26 cellular contexts compared by ENCODE assay signal in genomic region chr7:4138866-4139265, GRCh38.
"Had no signal": no experiment of that assay in that cellular context is flagged by ENCODE, and none has a peak within 500 bp of the region (broad histone marks: within the 10 kb centered on the region; RNA-seq: fewer than 3 reads in every experiment).

No MANE protein-coding gene starts in this region.

- ATAC-seq: foreskin keratinocyte; heart right ventricle; left colon; natural killer cell treated with Interleukin-12 subunit alpha and Interleukin-12 subunit beta and Interleukin-15 and Interleukin-18, amount 100 ng/mL, for 72 hours; stimulated activated naive B cell treated with anti-CD40 and anti-IgM and Interleukin-4, amounts not matched to agents 10 μg/mL and 1 μg/mL and 100 μg/mL, for 72 hours had no signal

- H3K4me3 ChIP-seq: esophagus muscularis mucosa, heart right ventricle, left ventricle myocardium inferior, lung, prostate gland, right atrium auricular region, skin epidermis, thoracic aorta, tibial nerve, upper lobe of left lung, uterus had no signal

- H3K36me3 ChIP-seq: esophagus muscularis mucosa, heart right ventricle, left ventricle myocardium inferior, prostate gland, right atrium auricular region, thoracic aorta, tibial nerve, upper lobe of left lung, uterus had no signal

- H3K27me3 ChIP-seq: foreskin keratinocyte, right atrium auricular region, tibial nerve, upper lobe of left lung, uterus had no signal

- H3K9me3 ChIP-seq: esophagus muscularis mucosa, heart right ventricle, left ventricle myocardium inferior, prostate gland, right atrium auricular region, thoracic aorta, tibial nerve, upper lobe of left lung, uterus had no signal

- FAIRE-seq: endothelial cell of umbilical vein, islet of Langerhans had no signal

- DNase-seq: cerebellar nuclear complex; effector memory CD4-positive, alpha-beta T cell; foreskin keratinocyte; glutamatergic neuron; heart right ventricle; hippocampal formation; kidney glomerular epithelial cell; left colon; left ventricle myocardium inferior; naive B cell; stimulated activated CD4-positive, alpha-beta T cell treated with anti-CD3 and anti-CD28 coated beads, Interleukin-15, amount 100 ng/mL, for 24 hours; stimulated activated CD4-positive, alpha-beta T cell treated with anti-CD3 and anti-CD28 coated beads, Interleukin-2, amount 100 ng/mL, for 48 hours; stimulated activated naive B cell treated with anti-CD40 and anti-IgM and Interleukin-4, amounts not matched to agents 10 μg/mL and 1 μg/mL and 100 μg/mL, for 72 hours; uterus had no signal

- H2AFZ ChIP-seq: parathyroid adenoma had no signal

- H3K4me1 ChIP-seq: foreskin keratinocyte, heart right ventricle, left ventricle myocardium inferior, parathyroid adenoma, prostate gland, right atrium auricular region, upper lobe of left lung, uterus had no signal

- H3K27ac ChIP-seq: esophagus muscularis mucosa, foreskin keratinocyte, heart right ventricle, left ventricle myocardium inferior, parathyroid adenoma, prostate gland, right atrium auricular region, skin epidermis, thoracic aorta, tibial nerve, upper lobe of left lung, uterus had no signal

- H3K9ac ChIP-seq: parathyroid adenoma had no signal
